ENCODE assay signal across 14 cellular contexts in the genomic region with DNA sequence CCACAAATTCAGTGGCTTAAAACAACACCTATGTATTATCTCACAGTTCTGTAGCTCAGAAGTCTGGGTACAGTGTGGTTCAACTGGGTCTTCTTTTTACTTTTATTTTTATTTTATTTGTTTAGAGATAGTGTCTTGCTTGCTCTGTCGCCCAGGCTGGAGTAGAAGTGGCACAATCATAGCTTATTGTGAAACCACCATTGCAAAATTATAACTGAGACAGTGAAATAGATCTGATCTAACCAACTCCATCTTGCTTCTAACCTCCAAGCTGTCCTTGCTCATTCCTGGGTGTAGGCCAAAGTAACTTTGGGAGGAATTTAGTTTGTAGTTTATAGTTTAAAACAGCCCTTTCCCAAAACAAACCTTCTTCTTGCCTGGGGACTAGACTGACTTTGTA.
A peak's percentile ranks its signal among the peaks of the same experiment; 100 is the strongest.
DNase-seq lines count a peak whose midpoint lies in the region; ATAC-seq and TF ChIP-seq lines count a peak whose summit lies in the region.
"Had no signal": no experiment of that assay in that cellular context is flagged by ENCODE, and none has a peak within 500 bp of the region (broad histone marks: within the 10 kb centered on the region; RNA-seq: fewer than 3 reads in every experiment).

No MANE protein-coding gene starts in this region.

- no peaks in the 10 kb centered on the region for H3K27me3 ChIP-seq in PC-9 (ENCODE audit: insufficient read depth, low read depth)
- H3K27me3 ChIP-seq in esophagus muscularis mucosa: no peaks in the 10 kb centered on the region
- H3K27me3 ChIP-seq: ovary had no signal

- H3K9me2 ChIP-seq in PC-9 (ENCODE audit: insufficient read depth): no peaks in the 10 kb centered on the region

- no peak overlapping the region for H2AFZ ChIP-seq in PC-9

- TF ChIP-seq CTCF in PC-9 (conservative IDR thresholded peaks at IDR 0.05) (no peak), esophagus muscularis mucosa (IDR thresholded peaks at IDR 0.05) (no peak), progenitor cell of endocrine pancreas (IDR thresholded peaks at IDR 0.05; ENCODE audit: unreplicated experiment) (no peak)

- H3K27me3 Mint-ChIP-seq in progenitor cell of endocrine pancreas: no peaks in the 10 kb centered on the region

- TF ChIP-seq POLR2A in esophagus muscularis mucosa (IDR thresholded peaks at IDR 0.05; ENCODE audit: low read depth): no peak

- H3K4me3 Mint-ChIP-seq in progenitor cell of endocrine pancreas (ENCODE audit: low read depth): no peak overlapping the region
- H3K4me3 Mint-ChIP-seq: activated CD4-positive, alpha-beta T cell treated with anti-CD3 and anti-CD28 coated beads, Interleukin-2, amount 10 ng/mL, durations not matched to agents 7 days and 5 days had no signal

- H3F3A ChIP-seq in PC-9 (ENCODE audit: insufficient read depth, low read depth): peaks cover 5% of the 10 kb centered on the region; the same call in 1 of the 2 replicates

- H3K27ac Mint-ChIP-seq in progenitor cell of endocrine pancreas: peak overlapping the region; percentile 69
- H3K27ac Mint-ChIP-seq: activated CD4-positive, alpha-beta T cell treated with anti-CD3 and anti-CD28 coated beads, Interleukin-2, amount 10 ng/mL, durations not matched to agents 7 days and 5 days had no signal

- TF ChIP-seq EP300 in esophagus muscularis mucosa (IDR thresholded peaks at IDR 0.05): no peak

- no peak overlapping the region for H3K4me3 ChIP-seq in PC-9
- H3K4me3 ChIP-seq in esophagus muscularis mucosa: no peak overlapping the region
- H3K4me3 ChIP-seq: coronary artery, ovary had no signal

- H3K4me1 ChIP-seq in PC-9 (replicated peaks; ENCODE audit: insufficient read depth) (peaks cover 30% of the 10 kb centered on the region), esophagus muscularis mucosa (peaks cover 5 to 39% (median 26%) of the 10 kb centered on the region in 4 donors)

- 85% methylated on average over 1 of the region's 1 CpG for WGBS in esophagus muscularis mucosa

- no peaks in the 10 kb centered on the region for H3K79me2 ChIP-seq in PC-9 (ENCODE audit: low read depth)

- intact Hi-C loops in PC-9 (cut with micrococcal nuclease; ENCODE audit: unreplicated experiment): no loop called here
- intact Hi-C loops in esophagus muscularis mucosa (cut with DNase I): loop anchor here (5.0 kb wide), 1 partner anchor 230 kb away; no protein-coding TSS in a partner anchor

- H3K4me1 Mint-ChIP-seq in progenitor cell of endocrine pancreas (ENCODE audit: low read depth): no peaks in the 10 kb centered on the region
- H3K4me1 Mint-ChIP-seq: activated CD4-positive, alpha-beta T cell treated with anti-CD3 and anti-CD28 coated beads, Interleukin-2, amount 10 ng/mL, durations not matched to agents 7 days and 5 days had no signal

- H4K20me1 ChIP-seq in PC-9 (ENCODE audit: insufficient read depth): no peaks in the 10 kb centered on the region

- no peak for ATAC-seq in HG03439 (IDR thresholded peaks at IDR 0.05; ENCODE audit: unreplicated experiment)
- no peak for ATAC-seq in HG03432 (IDR thresholded peaks at IDR 0.05; ENCODE audit: unreplicated experiment)
- ATAC-seq in GM19452 (IDR thresholded peaks at IDR 0.05; ENCODE audit: unreplicated experiment): no peak

- no peaks in the 10 kb centered on the region for H3K9me3 ChIP-seq in PC-9 (ENCODE audit: insufficient read depth, low read depth)
- H3K9me3 ChIP-seq in esophagus muscularis mucosa: peaks cover 0 to 8% (median 0%) of the 10 kb centered on the region in 4 donors
- H3K9me3 ChIP-seq: ovary had no signal

- POLR2A ChIA-PET in PC-9 (lab: Charles Lee; ENCODE audit: unreplicated experiment): interaction anchor here (0.6 to 0.8 kb wide), 3 partner anchors 21 to 893 kb away, joined by 6 to 9 read pairs (median 8); no protein-coding TSS in a partner anchor

- peak; percentile 71 for DNase-seq in EL
- no peak for DNase-seq in PC-9
- DNase-seq in esophagus muscularis mucosa (ENCODE audit: extremely low spot score): peak; percentile 82
- no peak for DNase-seq in progenitor cell of endocrine pancreas (ENCODE audit: low spot score, unreplicated experiment)
- no peak for DNase-seq in pons (ENCODE audit: low spot score)
- DNase-seq: activated CD4-positive, alpha-beta T cell treated with anti-CD3 and anti-CD28 coated beads, Interleukin-2, amount 10 ng/mL, durations not matched to agents 7 days and 5 days; Caco-2; NCI-H187 treated with DMSO at 0.1 percent for 48 hours; ovary; stimulated activated CD4-positive, alpha-beta T cell treated with anti-CD3 and anti-CD28 coated beads, Interleukin-1b, Interleukin-23, amount 100 ng/mL, for 48 hours had no signal

- no TSS peak for BruUV-seq in PC-9 (replicated peaks; lab: Mats Ljungman, UMichigan)

- H3K27ac ChIP-seq in PC-9: peak overlapping the region; percentile 29; the same call in 1 of the 2 replicates
- H3K27ac ChIP-seq in esophagus muscularis mucosa (replicated peaks in 1 of 4): peak overlapping the region; percentile 41 to 69 (median 56)
- H3K27ac ChIP-seq: ovary had no signal

- CTCF ChIA-PET in PC-9 (lab: Charles Lee): no interaction called here

- no peaks in the 10 kb centered on the region for H3K36me3 Mint-ChIP-seq in progenitor cell of endocrine pancreas (ENCODE audit: insufficient read depth)

- no peak overlapping the region for H3K4me2 ChIP-seq in PC-9

- H3K36me3 ChIP-seq in PC-9 (ENCODE audit: low read depth) (no peaks in the 10 kb centered on the region), esophagus muscularis mucosa (no peaks in the 10 kb centered on the region)
- H3K36me3 ChIP-seq: ovary had no signal

- H3K9me3 Mint-ChIP-seq in progenitor cell of endocrine pancreas (ENCODE audit: low read depth): no peaks in the 10 kb centered on the region
- H3K9me3 Mint-ChIP-seq: activated CD4-positive, alpha-beta T cell treated with anti-CD3 and anti-CD28 coated beads, Interleukin-2, amount 10 ng/mL, durations not matched to agents 7 days and 5 days had no signal

Comparison
In these comparisons a context has a peak if more than half of its experiments do, and no peak if none do; other contexts are left out.
1. DNase-seq: peak in EL (single experiment) and esophagus muscularis mucosa (single experiment); none in PC-9 (0 of 2), progenitor cell of endocrine pancreas (single experiment) and pons (single experiment).